Comparison of ENCODE assay signal across 9 cellular contexts in genomic region chrX:57528670-57529255, GRCh38.
DNase-seq lines count a peak whose midpoint lies in the region; ATAC-seq and TF ChIP-seq lines count a peak whose summit lies in the region.
"Had no signal": no experiment of that assay in that cellular context is flagged by ENCODE, and none has a peak within 500 bp of the region (broad histone marks: within the 10 kb centered on the region; RNA-seq: fewer than 3 reads in every experiment).

No MANE protein-coding gene starts in this region.

- in situ Hi-C loops in KBM-7 (cut with MboI; ENCODE audit: low pct_unique_long_range_greater_than_20kb, low sequenced_read_pairs), result no loop called here

- no peak overlapping the region for H3K27ac Mint-ChIP-seq in activated naive CD8-positive, alpha-beta T cell treated with anti-CD3 and anti-CD28 coated beads for 36 hours
- H3K27ac Mint-ChIP-seq in osteocyte (ENCODE audit: unreplicated experiment), result no peak overlapping the region
- H3K27ac Mint-ChIP-seq: T-cell had no signal

- H3K4me1 Mint-ChIP-seq in activated naive CD8-positive, alpha-beta T cell treated with anti-CD3 and anti-CD28 coated beads for 36 hours, result no peaks in the 10 kb centered on the region
- H3K4me1 Mint-ChIP-seq in osteocyte (ENCODE audit: unreplicated experiment), result no peaks in the 10 kb centered on the region

- H3K4me3 Mint-ChIP-seq in activated naive CD8-positive, alpha-beta T cell treated with anti-CD3 and anti-CD28 coated beads for 36 hours, result no peak overlapping the region
- no peak overlapping the region for H3K4me3 Mint-ChIP-seq in osteocyte (ENCODE audit: unreplicated experiment)
- H3K4me3 Mint-ChIP-seq: T-cell had no signal

- peak; percentile 34 for TF ChIP-seq CTCF in osteocyte (IDR thresholded peaks at IDR 0.05)

- H3K27me3 Mint-ChIP-seq in activated naive CD8-positive, alpha-beta T cell treated with anti-CD3 and anti-CD28 coated beads for 36 hours, result no peaks in the 10 kb centered on the region
- no peaks in the 10 kb centered on the region for H3K27me3 Mint-ChIP-seq in osteocyte (ENCODE audit: unreplicated experiment)

- ATAC-seq in GM18870 (IDR thresholded peaks at IDR 0.05; ENCODE audit: unreplicated experiment), result no peak
- ATAC-seq: T-cell had no signal

- peak; percentile 1 for DNase-seq in NCI-H345 (lab: John Stamatoyannopoulos, UW)
- DNase-seq in NCI-H345 treated with DMSO at 0.1 percent for 48 hours (lab: John Stamatoyannopoulos, UW; ENCODE audit: unreplicated experiment), result no peak
- DNase-seq in KBM-7, result peak; percentile 47
- DNase-seq in activated naive CD8-positive, alpha-beta T cell treated with anti-CD3 and anti-CD28 coated beads for 36 hours, result peak; percentile 0
- no peak for DNase-seq in osteocyte (ENCODE audit: extremely low spot score, unreplicated experiment)
- DNase-seq in midbrain (lab: John Stamatoyannopoulos, UW), result no peak
- no peak for DNase-seq in NCI-H2227 (lab: John Stamatoyannopoulos, UW; ENCODE audit: unreplicated experiment)

- peaks cover 1% of the 10 kb centered on the region for H3K9me3 Mint-ChIP-seq in activated naive CD8-positive, alpha-beta T cell treated with anti-CD3 and anti-CD28 coated beads for 36 hours
- H3K9me3 Mint-ChIP-seq in osteocyte (ENCODE audit: unreplicated experiment), result peaks cover 35% of the 10 kb centered on the region

- H3K36me3 Mint-ChIP-seq in activated naive CD8-positive, alpha-beta T cell treated with anti-CD3 and anti-CD28 coated beads for 36 hours, result no peaks in the 10 kb centered on the region
- no peaks in the 10 kb centered on the region for H3K36me3 Mint-ChIP-seq in osteocyte (ENCODE audit: unreplicated experiment)
- H3K36me3 Mint-ChIP-seq: T-cell had no signal

Comparison
In these comparisons a context has a peak if more than half of its experiments do, and no peak if none do; other contexts are left out.
1. DNase-seq: peak in NCI-H345 (single experiment), KBM-7 (single experiment) and activated naive CD8-positive, alpha-beta T cell treated with anti-CD3 and anti-CD28 coated beads for 36 hours (single experiment); none in NCI-H345 treated with DMSO at 0.1 percent for 48 hours (single experiment), osteocyte (single experiment), midbrain (single experiment) and NCI-H2227 (single experiment).